In genomic region chr11:70430671-70431574, GRCh38 we compare ENCODE assay signal across 28 cellular contexts.
"Had no signal": no experiment of that assay in that cellular context is flagged by ENCODE, and none has a peak within 500 bp of the region (broad histone marks: within the 10 kb centered on the region; RNA-seq: fewer than 3 reads in every experiment).

No MANE protein-coding gene starts in this region.

- ATAC-seq: gastrocnemius medialis, left cardiac atrium, pancreas, right cardiac atrium had no signal

- H3K27ac ChIP-seq: gastrocnemius medialis, neutrophil, pancreas, spleen, suprapubic skin, tibial artery, WERI-Rb-1 had no signal

- H3K4me3 ChIP-seq: gastrocnemius medialis, pancreas, spleen, suprapubic skin, tibial artery had no signal

- H3K27me3 ChIP-seq: gastrocnemius medialis, pancreas, suprapubic skin, tibial artery had no signal

- H3K36me3 Mint-ChIP-seq: activated naive CD8-positive, alpha-beta T cell treated with anti-CD3 and anti-CD28 coated beads, Interleukin-2, amount 10 ng/mL, durations not matched to agents 7 days and 5 days had no signal

- H3K4me1 Mint-ChIP-seq: activated CD4-positive, alpha-beta T cell treated with anti-CD3 and anti-CD28 coated beads, Interleukin-2, amount 10 ng/mL, durations not matched to agents 24 days and 14 days; activated naive CD8-positive, alpha-beta T cell treated with anti-CD3 and anti-CD28 coated beads, Interleukin-2, amount 10 ng/mL, durations not matched to agents 7 days and 5 days; nephron had no signal

- H3K9me3 ChIP-seq: gastrocnemius medialis, neutrophil, pancreas, spleen, suprapubic skin, tibial artery had no signal

- DNase-seq: activated CD4-positive, alpha-beta memory T cell treated with anti-CD3 and anti-CD28 coated beads for 36 hours; activated CD4-positive, alpha-beta T cell treated with anti-CD3 and anti-CD28 coated beads, Interleukin-2, amount 10 ng/mL, durations not matched to agents 24 days and 14 days; activated CD4-positive, CD25-positive, alpha-beta regulatory T cell treated with anti-CD3 and anti-CD28 coated beads, Interleukin-2, amount 50 U/mL, for 72 hours; activated CD8-positive, alpha-beta memory T cell treated with anti-CD3 and anti-CD28 coated beads, Interleukin-2, amount 50 U/mL, for 4 hours; activated effector memory CD4-positive, alpha-beta T cell treated with anti-CD3 and anti-CD28 coated beads, Interleukin-2, amount 50 U/mL, for 16 hours; activated naive CD4-positive, alpha-beta T cell treated with anti-CD3 and anti-CD28 coated beads for 36 hours; activated naive CD8-positive, alpha-beta T cell treated with anti-CD3 and anti-CD28 coated beads, Interleukin-2, amount 10 ng/mL, durations not matched to agents 7 days and 5 days; activated T-cell treated with anti-CD3 and anti-CD28 coated beads, Interleukin-2, amount 50 U/mL, for 1 hour; central memory CD4-positive, alpha-beta T cell; dermis blood vessel endothelial cell; effector CD4-positive, alpha-beta T cell; gastrocnemius medialis; glutamatergic neuron; islet precursor cell; left cardiac atrium; pancreas; right cardiac atrium; spleen; stimulated activated naive CD4-positive, alpha-beta T cell; T-helper 9 cell; tibial artery; WERI-Rb-1 had no signal

- FAIRE-seq: endometrium, pancreas had no signal

- H3K9me3 Mint-ChIP-seq: activated CD4-positive, alpha-beta memory T cell treated with anti-CD3 and anti-CD28 coated beads for 36 hours; activated CD4-positive, alpha-beta T cell treated with anti-CD3 and anti-CD28 coated beads, Interleukin-2, amount 10 ng/mL, durations not matched to agents 24 days and 14 days; activated naive CD4-positive, alpha-beta T cell treated with anti-CD3 and anti-CD28 coated beads for 36 hours; activated naive CD8-positive, alpha-beta T cell treated with anti-CD3 and anti-CD28 coated beads, Interleukin-2, amount 10 ng/mL, durations not matched to agents 7 days and 5 days; activated T-helper 1 cell treated with anti-CD3 and anti-CD28 coated beads, Interleukin-12 subunit alpha, Interleukin-12 subunit beta, Interleukin-2, Interleukin-4 antibody, amounts not matched to agents 30 ng/mL and 10 ng/mL and 1 ng/mL, durations not matched to agents 14 hours and 24 hours and 36 hours; nephron; T-helper 1 cell treated with Interleukin-12 subunit alpha and Interleukin-12 subunit beta and Interleukin-4 antibody, amounts not matched to agents 30 μg/mL and 1 μg/mL, for 36 hours had no signal

- H3K36me3 ChIP-seq: neutrophil had no signal

- H3K4me1 ChIP-seq: gastrocnemius medialis, pancreas, spleen, suprapubic skin had no signal

- H3K27me3 Mint-ChIP-seq: activated CD4-positive, alpha-beta memory T cell treated with anti-CD3 and anti-CD28 coated beads for 36 hours; activated CD4-positive, alpha-beta T cell treated with anti-CD3 and anti-CD28 coated beads, Interleukin-2, amount 10 ng/mL, durations not matched to agents 24 days and 14 days had no signal

- H3K27ac Mint-ChIP-seq: activated CD4-positive, alpha-beta memory T cell treated with anti-CD3 and anti-CD28 coated beads for 36 hours; activated CD4-positive, alpha-beta T cell treated with anti-CD3 and anti-CD28 coated beads, Interleukin-2, amount 10 ng/mL, durations not matched to agents 24 days and 14 days; activated naive CD4-positive, alpha-beta T cell treated with anti-CD3 and anti-CD28 coated beads for 36 hours; activated naive CD8-positive, alpha-beta T cell treated with anti-CD3 and anti-CD28 coated beads, Interleukin-2, amount 10 ng/mL, durations not matched to agents 7 days and 5 days; activated T-helper 1 cell treated with anti-CD3 and anti-CD28 coated beads, Interleukin-12 subunit alpha, Interleukin-12 subunit beta, Interleukin-2, Interleukin-4 antibody, amounts not matched to agents 30 ng/mL and 10 ng/mL and 1 ng/mL, durations not matched to agents 14 hours and 24 hours and 36 hours; nephron; T-helper 1 cell treated with Interleukin-12 subunit alpha and Interleukin-12 subunit beta and Interleukin-4 antibody, amounts not matched to agents 30 μg/mL and 1 μg/mL, for 36 hours had no signal

- H3K4me3 Mint-ChIP-seq: activated CD4-positive, alpha-beta memory T cell treated with anti-CD3 and anti-CD28 coated beads for 36 hours; activated CD4-positive, alpha-beta T cell treated with anti-CD3 and anti-CD28 coated beads, Interleukin-2, amount 10 ng/mL, durations not matched to agents 24 days and 14 days; activated naive CD4-positive, alpha-beta T cell treated with anti-CD3 and anti-CD28 coated beads for 36 hours; activated naive CD8-positive, alpha-beta T cell treated with anti-CD3 and anti-CD28 coated beads, Interleukin-2, amount 10 ng/mL, durations not matched to agents 7 days and 5 days; activated T-helper 1 cell treated with anti-CD3 and anti-CD28 coated beads, Interleukin-12 subunit alpha, Interleukin-12 subunit beta, Interleukin-2, Interleukin-4 antibody, amounts not matched to agents 30 ng/mL and 10 ng/mL and 1 ng/mL, durations not matched to agents 14 hours and 24 hours and 36 hours; nephron; T-helper 1 cell treated with Interleukin-12 subunit alpha and Interleukin-12 subunit beta and Interleukin-4 antibody, amounts not matched to agents 30 μg/mL and 1 μg/mL, for 36 hours had no signal
